ENCODE assay signal across 1 cellular context in genomic region chr9:131078427-131079366, GRCh38.
TF ChIP-seq lines count a peak whose summit lies in the region.

No MANE protein-coding gene starts in this region.

TF ChIP-seq in HepG2, 621 proteins besides CTCF, POLR2A, EP300 and RAD21 (continued from another document and continues in another):
- TF ChIP-seq, protein P1, sequence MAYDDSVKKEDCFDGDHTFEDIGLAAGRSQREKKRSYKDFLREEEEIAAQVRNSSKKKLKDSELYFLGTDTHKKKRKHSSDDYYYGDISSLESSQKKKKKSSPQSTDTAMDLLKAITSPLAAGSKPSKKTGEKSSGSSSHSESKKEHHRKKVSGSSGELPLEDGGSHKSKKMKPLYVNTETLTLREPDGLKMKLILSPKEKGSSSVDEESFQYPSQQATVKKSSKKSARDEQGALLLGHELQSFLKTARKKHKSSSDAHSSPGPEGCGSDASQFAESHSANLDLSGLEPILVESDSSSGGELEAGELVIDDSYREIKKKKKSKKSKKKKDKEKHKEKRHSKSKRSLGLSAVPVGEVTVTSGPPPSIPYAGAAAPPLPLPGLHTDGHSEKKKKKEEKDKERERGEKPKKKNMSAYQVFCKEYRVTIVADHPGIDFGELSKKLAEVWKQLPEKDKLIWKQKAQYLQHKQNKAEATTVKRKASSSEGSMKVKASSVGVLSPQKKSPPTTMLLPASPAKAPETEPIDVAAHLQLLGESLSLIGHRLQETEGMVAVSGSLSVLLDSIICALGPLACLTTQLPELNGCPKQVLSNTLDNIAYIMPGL (CRISPR knock-in tag; IDR thresholded peaks at IDR 0.05; ENCODE audit: borderline replicate concordance in 1 of 2, low read depth in 1 of 2), result no peak
- TF ChIP-seq GATAD2A (CRISPR knock-in tag; IDR thresholded peaks at IDR 0.05) (peak; percentile 45), ZFP82 (CRISPR knock-in tag; IDR thresholded peaks at IDR 0.05; ENCODE audit: borderline replicate concordance) (no peak), YEATS4 (CRISPR knock-in tag; IDR thresholded peaks at IDR 0.05; ENCODE audit: borderline replicate concordance) (peak; percentile 33; the same call in 1 of the 2 replicates), FOXJ3 (CRISPR knock-in tag; IDR thresholded peaks at IDR 0.05; ENCODE audit: borderline replicate concordance) (no peak), RORA (CRISPR knock-in tag; IDR thresholded peaks at IDR 0.05) (no peak), SETDB1 (CRISPR knock-in tag; IDR thresholded peaks at IDR 0.05; ENCODE audit: borderline replicate concordance) (no peak), NR2C2 (CRISPR knock-in tag; IDR thresholded peaks at IDR 0.05; ENCODE audit: borderline replicate concordance) (peak; percentile 52; the same call in 1 of the 2 replicates), TRAFD1 (CRISPR knock-in tag; IDR thresholded peaks at IDR 0.05; ENCODE audit: borderline replicate concordance) (no peak), PRMT3 (CRISPR knock-in tag; IDR thresholded peaks at IDR 0.05; ENCODE audit: borderline replicate concordance, low read depth) (no peak), CENPT (CRISPR knock-in tag; IDR thresholded peaks at IDR 0.05; ENCODE audit: low read depth) (no peak), ZNF44 (CRISPR knock-in tag; IDR thresholded peaks at IDR 0.05) (no peak), CREM (IDR thresholded peaks at IDR 0.05) (no peak), CREM (CRISPR knock-in tag; IDR thresholded peaks at IDR 0.05) (no peak), ZKSCAN5 (CRISPR knock-in tag; IDR thresholded peaks at IDR 0.05) (no peak), SNAPC2 (CRISPR knock-in tag; IDR thresholded peaks at IDR 0.05) (no peak), TARDBP (CRISPR knock-in tag; IDR thresholded peaks at IDR 0.05) (no peak), ZSCAN20 (CRISPR knock-in tag; IDR thresholded peaks at IDR 0.05; ENCODE audit: borderline replicate concordance) (no peak), EZH2 (conservative IDR thresholded peaks at IDR 0.05; ENCODE audit: low read depth, low read length) (no peak), EEA1 (CRISPR knock-in tag; IDR thresholded peaks at IDR 0.05; ENCODE audit: borderline replicate concordance) (no peak), MED1 (CRISPR knock-in tag; IDR thresholded peaks at IDR 0.05) (peak; percentile 41; the same call in 1 of the 2 replicates), JUND (CRISPR knock-in tag; IDR thresholded peaks at IDR 0.05) (no peak), ZNF776 (CRISPR knock-in tag; IDR thresholded peaks at IDR 0.05) (no peak), ZNF232 (CRISPR knock-in tag; IDR thresholded peaks at IDR 0.05; ENCODE audit: borderline replicate concordance) (peak; percentile 61), HOXA7 (CRISPR knock-in tag; IDR thresholded peaks at IDR 0.05) (no peak), ZNF3 (CRISPR knock-in tag; IDR thresholded peaks at IDR 0.05) (no peak), NR2F1 (CRISPR knock-in tag; IDR thresholded peaks at IDR 0.05) (peak; percentile 36 to 47; a peak in 2 of 4 replicates), MLLT10 (CRISPR knock-in tag; IDR thresholded peaks at IDR 0.05) (no peak), ZNF543 (CRISPR knock-in tag; IDR thresholded peaks at IDR 0.05) (no peak), FOXP4 (CRISPR knock-in tag; IDR thresholded peaks at IDR 0.05) (peak; percentile 37), KLF13 (CRISPR knock-in tag; IDR thresholded peaks at IDR 0.05) (no peak), ZFP90 (CRISPR knock-in tag; IDR thresholded peaks at IDR 0.05; ENCODE audit: borderline replicate concordance) (no peak), MAFK (conservative IDR thresholded peaks at IDR 0.05 in 1 of 2, IDR thresholded peaks at IDR 0.05 in 1 of 2; ENCODE audit: low read length in 2 of 2) (no peak), ZBTB43 (CRISPR knock-in tag; conservative IDR thresholded peaks at IDR 0.05) (no peak), ZNF672 (CRISPR knock-in tag; IDR thresholded peaks at IDR 0.05) (no peak), NRL (CRISPR knock-in tag; IDR thresholded peaks at IDR 0.05; ENCODE audit: borderline replicate concordance) (no peak), ZNF335 (CRISPR knock-in tag; IDR thresholded peaks at IDR 0.05) (no peak), TRIM24 (CRISPR knock-in tag; IDR thresholded peaks at IDR 0.05) (no peak), ZNF367 (CRISPR knock-in tag; IDR thresholded peaks at IDR 0.05; ENCODE audit: borderline replicate concordance) (no peak), RARA (CRISPR knock-in tag; IDR thresholded peaks at IDR 0.05) (peak; percentile 56), ZNF431 (CRISPR knock-in tag; IDR thresholded peaks at IDR 0.05; ENCODE audit: borderline replicate concordance, low read depth) (no peak), NFYB (CRISPR knock-in tag; IDR thresholded peaks at IDR 0.05) (no peak), NFIB (CRISPR knock-in tag; IDR thresholded peaks at IDR 0.05; ENCODE audit: borderline replicate concordance) (no peak), CREB1 (IDR thresholded peaks at IDR 0.05) (no peak), CREB1 (CRISPR knock-in tag; IDR thresholded peaks at IDR 0.05) (no peak)
- TF ChIP-seq, protein P2, sequence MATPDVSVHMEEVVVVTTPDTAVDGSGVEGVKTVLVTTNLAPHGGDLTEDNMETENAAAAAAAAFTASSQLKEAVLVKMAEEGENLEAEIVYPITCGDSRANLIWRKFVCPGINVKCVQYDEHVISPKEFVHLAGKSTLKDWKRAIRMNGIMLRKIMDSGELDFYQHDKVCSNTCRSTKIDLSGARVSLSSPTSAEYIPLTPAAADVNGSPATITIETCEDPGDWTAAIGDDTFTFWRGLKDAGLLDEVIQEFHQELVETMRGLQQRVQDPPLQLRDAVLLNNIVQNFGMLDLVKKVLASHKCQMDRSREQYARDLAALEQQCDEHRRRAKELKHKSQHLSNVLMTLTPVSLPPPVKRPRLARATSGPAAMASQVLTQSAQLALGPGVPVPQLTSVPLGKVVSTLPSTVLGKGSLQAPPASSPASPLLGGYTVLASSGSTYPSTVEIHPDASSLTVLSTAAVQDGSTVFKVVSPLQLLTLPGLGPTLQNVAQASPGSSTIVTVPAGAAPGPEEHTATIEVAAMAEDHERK (CRISPR knock-in tag; IDR thresholded peaks at IDR 0.05; ENCODE audit: low read depth), result no peak
- TF ChIP-seq, protein P3, sequence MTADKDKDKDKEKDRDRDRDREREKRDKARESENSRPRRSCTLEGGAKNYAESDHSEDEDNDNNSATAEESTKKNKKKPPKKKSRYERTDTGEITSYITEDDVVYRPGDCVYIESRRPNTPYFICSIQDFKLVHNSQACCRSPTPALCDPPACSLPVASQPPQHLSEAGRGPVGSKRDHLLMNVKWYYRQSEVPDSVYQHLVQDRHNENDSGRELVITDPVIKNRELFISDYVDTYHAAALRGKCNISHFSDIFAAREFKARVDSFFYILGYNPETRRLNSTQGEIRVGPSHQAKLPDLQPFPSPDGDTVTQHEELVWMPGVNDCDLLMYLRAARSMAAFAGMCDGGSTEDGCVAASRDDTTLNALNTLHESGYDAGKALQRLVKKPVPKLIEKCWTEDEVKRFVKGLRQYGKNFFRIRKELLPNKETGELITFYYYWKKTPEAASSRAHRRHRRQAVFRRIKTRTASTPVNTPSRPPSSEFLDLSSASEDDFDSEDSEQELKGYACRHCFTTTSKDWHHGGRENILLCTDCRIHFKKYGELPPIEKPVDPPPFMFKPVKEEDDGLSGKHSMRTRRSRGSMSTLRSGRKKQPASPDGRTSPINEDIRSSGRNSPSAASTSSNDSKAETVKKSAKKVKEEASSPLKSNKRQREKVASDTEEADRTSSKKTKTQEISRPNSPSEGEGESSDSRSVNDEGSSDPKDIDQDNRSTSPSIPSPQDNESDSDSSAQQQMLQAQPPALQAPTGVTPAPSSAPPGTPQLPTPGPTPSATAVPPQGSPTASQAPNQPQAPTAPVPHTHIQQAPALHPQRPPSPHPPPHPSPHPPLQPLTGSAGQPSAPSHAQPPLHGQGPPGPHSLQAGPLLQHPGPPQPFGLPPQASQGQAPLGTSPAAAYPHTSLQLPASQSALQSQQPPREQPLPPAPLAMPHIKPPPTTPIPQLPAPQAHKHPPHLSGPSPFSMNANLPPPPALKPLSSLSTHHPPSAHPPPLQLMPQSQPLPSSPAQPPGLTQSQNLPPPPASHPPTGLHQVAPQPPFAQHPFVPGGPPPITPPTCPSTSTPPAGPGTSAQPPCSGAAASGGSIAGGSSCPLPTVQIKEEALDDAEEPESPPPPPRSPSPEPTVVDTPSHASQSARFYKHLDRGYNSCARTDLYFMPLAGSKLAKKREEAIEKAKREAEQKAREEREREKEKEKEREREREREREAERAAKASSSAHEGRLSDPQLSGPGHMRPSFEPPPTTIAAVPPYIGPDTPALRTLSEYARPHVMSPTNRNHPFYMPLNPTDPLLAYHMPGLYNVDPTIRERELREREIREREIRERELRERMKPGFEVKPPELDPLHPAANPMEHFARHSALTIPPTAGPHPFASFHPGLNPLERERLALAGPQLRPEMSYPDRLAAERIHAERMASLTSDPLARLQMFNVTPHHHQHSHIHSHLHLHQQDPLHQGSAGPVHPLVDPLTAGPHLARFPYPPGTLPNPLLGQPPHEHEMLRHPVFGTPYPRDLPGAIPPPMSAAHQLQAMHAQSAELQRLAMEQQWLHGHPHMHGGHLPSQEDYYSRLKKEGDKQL (CRISPR knock-in tag; IDR thresholded peaks at IDR 0.05; ENCODE audit: low read depth), result no peak
- TF ChIP-seq, protein P4, sequence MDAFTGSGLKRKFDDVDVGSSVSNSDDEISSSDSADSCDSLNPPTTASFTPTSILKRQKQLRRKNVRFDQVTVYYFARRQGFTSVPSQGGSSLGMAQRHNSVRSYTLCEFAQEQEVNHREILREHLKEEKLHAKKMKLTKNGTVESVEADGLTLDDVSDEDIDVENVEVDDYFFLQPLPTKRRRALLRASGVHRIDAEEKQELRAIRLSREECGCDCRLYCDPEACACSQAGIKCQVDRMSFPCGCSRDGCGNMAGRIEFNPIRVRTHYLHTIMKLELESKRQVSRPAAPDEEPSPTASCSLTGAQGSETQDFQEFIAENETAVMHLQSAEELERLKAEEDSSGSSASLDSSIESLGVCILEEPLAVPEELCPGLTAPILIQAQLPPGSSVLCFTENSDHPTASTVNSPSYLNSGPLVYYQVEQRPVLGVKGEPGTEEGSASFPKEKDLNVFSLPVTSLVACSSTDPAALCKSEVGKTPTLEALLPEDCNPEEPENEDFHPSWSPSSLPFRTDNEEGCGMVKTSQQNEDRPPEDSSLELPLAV (CRISPR knock-in tag; conservative IDR thresholded peaks at IDR 0.05; ENCODE audit: low read depth), result no peak
- TF ChIP-seq, protein P5, sequence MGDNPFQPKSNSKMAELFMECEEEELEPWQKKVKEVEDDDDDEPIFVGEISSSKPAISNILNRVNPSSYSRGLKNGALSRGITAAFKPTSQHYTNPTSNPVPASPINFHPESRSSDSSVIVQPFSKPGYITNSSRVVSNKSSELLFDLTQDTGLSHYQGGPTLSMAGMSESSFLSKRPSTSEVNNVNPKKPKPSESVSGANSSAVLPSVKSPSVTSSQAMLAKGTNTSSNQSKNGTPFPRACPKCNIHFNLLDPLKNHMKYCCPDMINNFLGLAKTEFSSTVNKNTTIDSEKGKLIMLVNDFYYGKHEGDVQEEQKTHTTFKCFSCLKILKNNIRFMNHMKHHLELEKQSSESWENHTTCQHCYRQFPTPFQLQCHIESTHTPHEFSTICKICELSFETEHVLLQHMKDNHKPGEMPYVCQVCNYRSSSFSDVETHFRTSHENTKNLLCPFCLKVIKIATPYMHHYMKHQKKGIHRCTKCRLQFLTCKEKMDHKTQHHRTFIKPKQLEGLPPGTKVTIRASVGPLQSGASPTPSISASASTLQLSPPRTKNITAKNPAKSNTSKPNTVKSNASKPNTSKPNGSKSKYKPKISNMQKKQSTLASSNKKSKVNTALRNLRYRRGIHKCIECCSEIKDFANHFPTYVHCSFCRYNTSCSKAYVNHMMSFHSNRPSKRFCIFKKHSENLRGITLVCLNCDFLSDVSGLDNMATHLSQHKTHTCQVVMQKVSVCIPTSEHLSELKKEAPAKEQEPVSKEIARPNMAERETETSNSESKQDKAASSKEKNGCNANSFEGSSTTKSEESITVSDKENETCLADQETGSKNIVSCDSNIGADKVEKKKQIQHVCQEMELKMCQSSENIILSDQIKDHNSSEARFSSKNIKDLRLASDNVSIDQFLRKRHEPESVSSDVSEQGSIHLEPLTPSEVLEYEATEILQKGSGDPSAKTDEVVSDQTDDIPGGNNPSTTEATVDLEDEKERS (CRISPR knock-in tag; IDR thresholded peaks at IDR 0.05), result 0 out of 2 replicates have a peak, but pooled peaks have one; percentile 50
- TF ChIP-seq, protein P6, sequence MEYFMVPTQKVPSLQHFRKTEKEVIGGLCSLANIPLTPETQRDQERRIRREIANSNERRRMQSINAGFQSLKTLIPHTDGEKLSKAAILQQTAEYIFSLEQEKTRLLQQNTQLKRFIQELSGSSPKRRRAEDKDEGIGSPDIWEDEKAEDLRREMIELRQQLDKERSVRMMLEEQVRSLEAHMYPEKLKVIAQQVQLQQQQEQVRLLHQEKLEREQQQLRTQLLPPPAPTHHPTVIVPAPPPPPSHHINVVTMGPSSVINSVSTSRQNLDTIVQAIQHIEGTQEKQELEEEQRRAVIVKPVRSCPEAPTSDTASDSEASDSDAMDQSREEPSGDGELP (IDR thresholded peaks at IDR 0.05; ENCODE audit: borderline replicate concordance, low read depth), result no peak
